8 cellular contexts compared by ENCODE assay signal in genomic region chr1:231162300-231162969, GRCh38. TPM values are rescaled to one million over a fixed set of nuclear protein-coding genes. Genes with fewer than 3 reads are reported as not detected.
DNase-seq lines count a peak whose midpoint lies in the region; ATAC-seq lines count a peak whose summit lies in the region.

No MANE protein-coding gene starts in this region.

- ATAC-seq in HG02970 (IDR thresholded peaks at IDR 0.05; ENCODE audit: low FRiP score, unreplicated experiment), result no peak
- ATAC-seq in HG02571 (IDR thresholded peaks at IDR 0.05; ENCODE audit: unreplicated experiment), result no peak

- H3K27me3 Mint-ChIP-seq in immature natural killer cell (ENCODE audit: low read depth in 3 of 3), result peaks cover 10 to 30% (median 29%) of the 10 kb centered on the region in 3 donors

- no peaks in the 10 kb centered on the region for H3K36me3 Mint-ChIP-seq in immature natural killer cell

- H3K4me3 Mint-ChIP-seq in immature natural killer cell, result no peak overlapping the region

- DNase-seq in DMS153 treated with DMSO at 0.1 percent for 48 hours (lab: John Stamatoyannopoulos, UW; ENCODE audit: unreplicated experiment), result peak; percentile 43
- no peak for DNase-seq in DMS153 (lab: John Stamatoyannopoulos, UW)
- DNase-seq in NCI-H345 treated with DMSO at 0.1 percent for 48 hours (lab: John Stamatoyannopoulos, UW; ENCODE audit: unreplicated experiment), result peak; percentile 62
- DNase-seq in astrocyte of the hippocampus (ENCODE audit: low read depth, low spot score), result peak; percentile 79
- DNase-seq in immature natural killer cell, result peak in 2 of 3 donors; percentile 6 to 8
- peak; percentile 15 for DNase-seq in stimulated activated CD4-positive, alpha-beta T cell treated with anti-CD3 and anti-CD28 coated beads, Interleukin-1b, Interleukin-23, amount 100 ng/mL, for 48 hours

- peaks cover 0 to 1% of the 10 kb centered on the region in 2 donors for H3K4me1 Mint-ChIP-seq in immature natural killer cell

- H3K27ac Mint-ChIP-seq in immature natural killer cell, result no peak overlapping the region

- no peaks in the 10 kb centered on the region for H3K9me3 Mint-ChIP-seq in immature natural killer cell

RNA-seq across cellular contexts. Expression of gene TRIM67, which starts 0.6 kb away (rescaled TPM):
- not detected for polyA plus RNA-seq in immature natural killer cell
